9 cellular contexts compared by ENCODE assay signal in the genomic region with DNA sequence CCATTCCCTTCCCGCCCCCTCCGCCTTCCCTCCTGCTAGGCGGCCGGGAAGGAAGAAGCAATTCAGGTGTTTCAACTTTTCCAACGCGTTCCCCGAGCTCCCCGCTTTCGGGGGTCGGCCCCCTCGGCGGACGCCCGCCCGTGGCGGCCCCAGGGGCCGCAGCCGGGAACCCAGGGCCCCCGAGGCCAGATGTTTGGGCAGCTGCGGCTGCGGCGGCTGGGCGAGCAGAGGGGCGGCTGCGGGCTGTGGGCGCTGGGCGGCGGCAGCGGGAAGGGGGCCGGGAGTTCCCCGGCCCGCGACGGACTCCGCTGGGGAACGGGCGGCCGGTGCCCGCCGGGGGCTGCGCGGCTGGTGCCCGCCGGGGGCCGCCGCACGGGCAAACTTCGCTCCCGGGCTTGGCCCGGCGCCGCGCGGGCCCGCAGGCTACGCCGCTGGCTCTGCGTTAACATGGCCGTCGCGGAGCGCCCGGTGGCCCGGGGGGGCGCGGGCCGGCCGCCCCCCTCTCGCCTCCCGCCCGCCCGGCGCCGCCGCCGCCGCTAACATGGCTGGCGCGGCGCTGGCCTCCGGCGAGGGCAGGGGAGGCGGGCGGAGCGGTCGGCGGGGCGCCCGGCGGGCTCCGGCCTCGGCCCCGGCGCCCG. TPM values are rescaled to one million over a fixed set of nuclear protein-coding genes. Genes with fewer than 3 reads are reported as not detected.
DNase-seq lines count a peak whose midpoint lies in the region; ATAC-seq and TF ChIP-seq lines count a peak whose summit lies in the region.
"Had no signal": no experiment of that assay in that cellular context is flagged by ENCODE, and none has a peak within 500 bp of the region (broad histone marks: within the 10 kb centered on the region; RNA-seq: fewer than 3 reads in every experiment).

No MANE protein-coding gene starts in this region.

- in situ Hi-C loops in Panc1 (cut with HindIII; ENCODE audit: low pct_unique_long_range_greater_than_20kb, low sequenced_read_pairs), result no loop called here

- peaks cover 5% of the 10 kb centered on the region for H3K4me1 Mint-ChIP-seq in glutamatergic neuron (ENCODE audit: low read depth, unreplicated experiment)

- H3K27ac ChIP-seq in Panc1 (ENCODE audit: low read length) (peak overlapping the region; percentile 51; the same call in 1 of the 2 replicates), thoracic aorta (no peak overlapping the region)

- H3K27me3 ChIP-seq in Panc1 (ENCODE audit: control insufficient read depth, insufficient read depth, low read length) (no peaks in the 10 kb centered on the region), thoracic aorta (replicated peaks; ENCODE audit: insufficient read depth) (no peaks in the 10 kb centered on the region)

- intact Hi-C loops in Panc1 (cut with micrococcal nuclease; ENCODE audit: unreplicated experiment), result loop anchor here (5.0 kb wide), 2 partner anchors 86 to 211 kb away; a partner anchor contains a TSS

- H3K4me3 ChIP-seq in Panc1 (ENCODE audit: low read depth in 2 of 2, low read length in 2 of 2), result peak overlapping the region; percentile 60 to 78
- H3K4me3 ChIP-seq in thoracic aorta, result peak overlapping the region; percentile 75

- peaks cover 10% of the 10 kb centered on the region for H3K36me3 ChIP-seq in Panc1 (ENCODE audit: control insufficient read depth, insufficient read depth, low read length)
- H3K36me3 ChIP-seq in thoracic aorta, result no peaks in the 10 kb centered on the region

- peak; percentile 30 for DNase-seq in NCI-H146 (lab: John Stamatoyannopoulos, UW)
- DNase-seq in NCI-H146 treated with DMSO at 0.1 percent for 48 hours (lab: John Stamatoyannopoulos, UW; ENCODE audit: unreplicated experiment), result no peak
- no peak for DNase-seq in Panc1 (ENCODE audit: low read depth, low spot score)
- DNase-seq in glutamatergic neuron, result peak; percentile 16
- no peak for DNase-seq in thoracic aorta (ENCODE audit: low spot score)
- DNase-seq in occipital lobe (lab: John Stamatoyannopoulos, UW), result no peak
- no peak for DNase-seq in HCEC 1CT

- POLR2A ChIA-PET in Panc1 (lab: Charles Lee), result interaction anchor here (0.7 kb wide), 1 partner anchor 19 kb away, joined by 3 read pairs; no protein-coding TSS in a partner anchor

- H3K9me3 ChIP-seq in Panc1 (ENCODE audit: control insufficient read depth, insufficient read depth, low read depth, low read length) (no peaks in the 10 kb centered on the region), thoracic aorta (no peaks in the 10 kb centered on the region)

- peaks cover 5% of the 10 kb centered on the region for H3K36me3 Mint-ChIP-seq in glutamatergic neuron (ENCODE audit: unreplicated experiment)
- H3K36me3 Mint-ChIP-seq: CD4-positive, CD25-positive, alpha-beta regulatory T cell had no signal

- TF ChIP-seq CTCF in Panc1 (IDR thresholded peaks at IDR 0.05), result no peak
- TF ChIP-seq CTCF in glutamatergic neuron (IDR thresholded peaks at IDR 0.05; ENCODE audit: partially characterized antibody, unreplicated experiment), result no peak
- no peak for TF ChIP-seq CTCF in thoracic aorta (IDR thresholded peaks at IDR 0.05)

- peaks cover 7% of the 10 kb centered on the region for H3K27me3 Mint-ChIP-seq in glutamatergic neuron (ENCODE audit: unreplicated experiment)

- CTCF ChIA-PET in Panc1 (lab: Charles Lee), result interaction anchor here (0.6 kb wide), 1 partner anchor 101 kb away, joined by 4 read pairs; no protein-coding TSS in a partner anchor

- H3K4me3 Mint-ChIP-seq in glutamatergic neuron (ENCODE audit: unreplicated experiment), result no peak overlapping the region

- ATAC-seq in HG02571 (IDR thresholded peaks at IDR 0.05; ENCODE audit: unreplicated experiment) (peak; percentile 23), Panc1 (peak; percentile 26), thoracic aorta (ENCODE audit: insufficient number of reproducible peaks, low FRiP score, low read depth) (no peak)

- peaks cover 13% of the 10 kb centered on the region for H3K9me3 Mint-ChIP-seq in glutamatergic neuron (ENCODE audit: unreplicated experiment)

- no peak overlapping the region for H3K27ac Mint-ChIP-seq in glutamatergic neuron (ENCODE audit: unreplicated experiment)
- H3K27ac Mint-ChIP-seq: CD4-positive, CD25-positive, alpha-beta regulatory T cell had no signal

- BruUV-seq in Panc1 (replicated peaks; lab: Mats Ljungman, UMichigan), result no TSS peak

- peaks cover 17% of the 10 kb centered on the region for H3K4me1 ChIP-seq in Panc1 (ENCODE audit: control insufficient read depth, insufficient read depth, low read length)
- peaks cover 0 to 5% of the 10 kb centered on the region in 2 donors for H3K4me1 ChIP-seq in thoracic aorta (ENCODE audit: control insufficient read depth in 1 of 2, low read depth in 2 of 2)

RNA-seq across cellular contexts. Expression of a gene that starts 0.5 kb away (rescaled TPM):
- total RNA-seq in Panc1 (2021; ENCODE audit: unreplicated experiment), result 251 TPM
- polyA plus RNA-seq in Panc1 (2012; ENCODE audit: insufficient read length), result 166 TPM
- total RNA-seq in glutamatergic neuron (ENCODE audit: unreplicated experiment), result 131 TPM
- total RNA-seq in thoracic aorta, result 1 to 10 TPM in 1 of 2 donors, under 1 TPM in 1; 0.41 to 3.2 TPM
- total RNA-seq in occipital lobe, result 42.7 TPM

Comparison
In these comparisons a context has a peak if more than half of its experiments do, and no peak if none do; other contexts are left out.
1. DNase-seq: peak in NCI-H146 (single experiment) and glutamatergic neuron (single experiment); none in NCI-H146 treated with DMSO at 0.1 percent for 48 hours (single experiment), Panc1 (single experiment), thoracic aorta (single experiment), occipital lobe (single experiment) and HCEC 1CT (single experiment).
2. RNA of a gene that starts 0.5 kb away (total RNA-seq): 251 TPM in Panc1 (single experiment), 131 TPM in glutamatergic neuron (single experiment) and 42.7 TPM in occipital lobe (single experiment); 0.41 to 3.2 TPM in thoracic aorta; every median in the first group is over 10 times any median in the second.